Comparison of ENCODE assay signal across 8 cellular contexts in the genomic region with DNA sequence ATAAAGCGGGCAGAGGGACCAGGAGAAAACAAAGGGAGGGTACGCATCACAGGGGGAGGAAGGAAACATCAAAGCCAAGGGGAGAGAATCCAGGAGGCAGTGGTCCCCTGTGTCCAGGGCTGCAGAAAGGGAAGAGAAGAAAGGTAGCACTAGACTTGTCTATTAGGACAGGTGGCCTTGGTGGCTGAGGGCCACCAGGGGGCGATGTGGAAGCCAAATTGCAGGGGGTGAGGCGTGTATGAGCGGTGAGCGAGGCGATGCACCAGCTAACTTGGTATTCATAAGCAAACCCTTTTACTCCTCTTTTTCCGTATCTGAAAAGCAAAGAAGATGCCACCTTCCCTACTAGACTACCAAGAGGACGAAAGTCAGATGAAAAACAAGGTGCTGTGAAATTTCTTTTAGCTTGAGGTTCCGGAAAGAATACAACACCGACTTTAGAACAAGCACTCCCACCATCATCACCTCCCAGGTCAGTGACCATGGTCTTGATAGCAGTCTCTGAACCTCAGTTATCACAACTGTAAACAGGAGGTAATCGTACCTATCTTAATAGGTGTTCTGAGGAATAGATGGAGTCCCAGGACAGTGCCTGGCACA.
DNase-seq lines count a peak whose midpoint lies in the region; ATAC-seq and TF ChIP-seq lines count a peak whose summit lies in the region.

No MANE protein-coding gene starts in this region.

- TF ChIP-seq CTCF in hepatocyte (IDR thresholded peaks at IDR 0.05; ENCODE audit: poor library complexity): peak; percentile 51
- peak in 2 of 3 experiments; percentile 4 to 49 for TF ChIP-seq CTCF in testis (IDR thresholded peaks at IDR 0.05)

- no peaks in the 10 kb centered on the region for H3K27me3 Mint-ChIP-seq in activated CD4-positive, alpha-beta memory T cell treated with anti-CD3 and anti-CD28 coated beads for 36 hours

- H3K27me3 ChIP-seq in hepatocyte (no peaks in the 10 kb centered on the region), testis (no peaks in the 10 kb centered on the region)

- CTCF ChIA-PET in activated CD4-positive, alpha-beta memory T cell treated with anti-CD3 and anti-CD28 coated beads for 36 hours (lab: Charles Lee): interaction anchor here (0.6 to 0.9 kb wide), 2 partner anchors 10 to 27 kb away, joined by 3 to 5 read pairs; no protein-coding TSS in a partner anchor

- H3K79me2 ChIP-seq in hepatocyte: no peaks in the 10 kb centered on the region

- no peak overlapping the region for H3K4me3 Mint-ChIP-seq in activated CD4-positive, alpha-beta memory T cell treated with anti-CD3 and anti-CD28 coated beads for 36 hours

- H3K4me2 ChIP-seq in hepatocyte: no peak overlapping the region

- peak; percentile 77 for ATAC-seq in GM18505 (IDR thresholded peaks at IDR 0.05; ENCODE audit: unreplicated experiment)

- WGBS in hepatocyte (ENCODE audit: low lambda C conversion rate, missing lambda C conversion rate): 54% methylated on average over 12 of the region's 12 CpGs
- WGBS in testis, 2 donors: 62 to 74% methylated on average over 12 of the region's 12 CpGs

- DNase-seq in AG08396 (ENCODE audit: low spot score) (peak; percentile 30), hepatocyte (ENCODE audit: low spot score) (peak; percentile 70), testis (peak; percentile 52), mesenteric fat pad (ENCODE audit: low spot score) (no peak), DMS153 treated with DMSO at 0.1 percent for 48 hours (lab: John Stamatoyannopoulos, UW; ENCODE audit: unreplicated experiment) (no peak)
- peak; percentile 47 for DNase-seq in Jurkat, Clone E6-1 (ENCODE audit: low read depth, low spot score)
- DNase-seq in activated CD4-positive, alpha-beta memory T cell treated with anti-CD3 and anti-CD28 coated beads for 36 hours: peak; percentile 42

- intact Hi-C loops in activated CD4-positive, alpha-beta memory T cell treated with anti-CD3 and anti-CD28 coated beads for 36 hours (cut with micrococcal nuclease): no loop called here
- intact Hi-C loops in testis (cut with DNase I; ENCODE audit: low total_unique reads): no loop called here

- H2AFZ ChIP-seq in hepatocyte: no peak overlapping the region

- no peak overlapping the region for H3K27ac Mint-ChIP-seq in activated CD4-positive, alpha-beta memory T cell treated with anti-CD3 and anti-CD28 coated beads for 36 hours

- peaks cover 3% of the 10 kb centered on the region for H3K9me3 Mint-ChIP-seq in activated CD4-positive, alpha-beta memory T cell treated with anti-CD3 and anti-CD28 coated beads for 36 hours

- H3K9me2 ChIP-seq in hepatocyte (replicated peaks; ENCODE audit: insufficient read depth): no peaks in the 10 kb centered on the region

- no peaks in the 10 kb centered on the region for H3K4me1 ChIP-seq in hepatocyte (ENCODE audit: insufficient read depth)
- H3K4me1 ChIP-seq in testis: no peaks in the 10 kb centered on the region

- no peak overlapping the region for H3K4me3 ChIP-seq in Jurkat, Clone E6-1 (ENCODE audit: low read length)
- no peak overlapping the region for H3K4me3 ChIP-seq in hepatocyte
- H3K4me3 ChIP-seq in testis: no peak overlapping the region

- no peaks in the 10 kb centered on the region for H3K4me1 Mint-ChIP-seq in activated CD4-positive, alpha-beta memory T cell treated with anti-CD3 and anti-CD28 coated beads for 36 hours (ENCODE audit: low read depth)

- no peaks in the 10 kb centered on the region for H3K36me3 ChIP-seq in hepatocyte (replicated peaks; ENCODE audit: insufficient read depth, low read depth)
- no peaks in the 10 kb centered on the region for H3K36me3 ChIP-seq in testis (ENCODE audit: low read depth, missing control alignments)

- H4K20me1 ChIP-seq in hepatocyte (ENCODE audit: insufficient read depth, poor library complexity, severe bottlenecking): no peaks in the 10 kb centered on the region

- POLR2A ChIA-PET in activated CD4-positive, alpha-beta memory T cell treated with anti-CD3 and anti-CD28 coated beads for 36 hours (lab: Charles Lee): no interaction called here

- H3K9me3 ChIP-seq in hepatocyte (ENCODE audit: low read depth) (no peaks in the 10 kb centered on the region), testis (no peaks in the 10 kb centered on the region)

- H3K27ac ChIP-seq in hepatocyte (no peak overlapping the region), testis (no peak overlapping the region)

- H3K36me3 Mint-ChIP-seq in activated CD4-positive, alpha-beta memory T cell treated with anti-CD3 and anti-CD28 coated beads for 36 hours: no peaks in the 10 kb centered on the region

- TF ChIP-seq POLR2A in GM18505 (IDR thresholded peaks at IDR 0.05; ENCODE audit: borderline replicate concordance, extremely low read depth, insufficient read depth, insufficient read length) (no peak), testis (IDR thresholded peaks at IDR 0.05) (no peak)

Comparison
In these comparisons a context has a peak if more than half of its experiments do, and no peak if none do; other contexts are left out.
1. DNase-seq: peak in AG08396 (single experiment), Jurkat, Clone E6-1 (single experiment), activated CD4-positive, alpha-beta memory T cell treated with anti-CD3 and anti-CD28 coated beads for 36 hours (single experiment), hepatocyte (single experiment) and testis (single experiment); none in mesenteric fat pad (single experiment) and DMS153 treated with DMSO at 0.1 percent for 48 hours (single experiment).